In genomic region chr11:69205125-69205928, GRCh38 we compare ENCODE assay signal across 18 cellular contexts. TPM values are rescaled to one million over a fixed set of nuclear protein-coding genes. Genes with fewer than 3 reads are reported as not detected.
"Had no signal": no experiment of that assay in that cellular context is flagged by ENCODE, and none has a peak within 500 bp of the region (broad histone marks: within the 10 kb centered on the region; RNA-seq: fewer than 3 reads in every experiment).

No MANE protein-coding gene starts in this region.

- DNase-seq: activated CD4-positive, alpha-beta memory T cell treated with anti-CD3 and anti-CD28 coated beads for 36 hours; activated CD4-positive, alpha-beta T cell treated with anti-CD3 and anti-CD28 coated beads for 48 hours; activated gamma-delta T cell treated with Interleukin-2 at 50 U/mL for 16 hours; brain microvascular endothelial cell; central memory CD4-positive, alpha-beta T cell; effector memory CD4-positive, alpha-beta T cell; heart left ventricle; left cardiac atrium; stimulated activated CD4-positive, alpha-beta T cell treated with anti-CD3 and anti-CD28 coated beads, Interleukin-4, amount 100 ng/mL, for 24 hours; stimulated activated naive CD4-positive, alpha-beta T cell treated with Interleukin-2 at 50 U/mL for 16 hours; SW 1271; T-helper 17 cell; thyroid gland had no signal

- H3K27ac Mint-ChIP-seq: activated CD4-positive, alpha-beta memory T cell treated with anti-CD3 and anti-CD28 coated beads for 36 hours; activated naive CD4-positive, alpha-beta T cell treated with anti-CD3 and anti-CD28 coated beads, Interleukin-2, amount 50 U/mL, for 72 hours; progenitor cell of endocrine pancreas; T-helper 17 cell had no signal

- H3K4me3 ChIP-seq: esophagus muscularis mucosa, heart left ventricle, thyroid gland had no signal

- H3K36me3 ChIP-seq: brain microvascular endothelial cell, esophagus muscularis mucosa, heart left ventricle, thyroid gland had no signal

- H3K27me3 ChIP-seq: thyroid gland had no signal

- ATAC-seq: activated naive CD4-positive, alpha-beta T cell treated with anti-CD3 and anti-CD28 coated beads, Interleukin-2, amount 50 U/mL, for 72 hours; heart left ventricle; left cardiac atrium; T-helper 17 cell had no signal

- H3K4me1 ChIP-seq: thyroid gland had no signal

- H3K4me3 Mint-ChIP-seq: activated CD4-positive, alpha-beta memory T cell treated with anti-CD3 and anti-CD28 coated beads for 36 hours; T-helper 17 cell had no signal

- H3K36me3 Mint-ChIP-seq: activated CD4-positive, alpha-beta memory T cell treated with anti-CD3 and anti-CD28 coated beads for 36 hours had no signal

- H3K9me3 ChIP-seq: thyroid gland had no signal

- H3K27me3 Mint-ChIP-seq: activated CD4-positive, alpha-beta memory T cell treated with anti-CD3 and anti-CD28 coated beads for 36 hours had no signal

- H3K27ac ChIP-seq: brain microvascular endothelial cell, esophagus muscularis mucosa, heart left ventricle, thyroid gland had no signal

RNA-seq across cellular contexts. Expression of gene SMIM38, which starts 49.6 kb away (rescaled TPM):
- total RNA-seq: dermis microvascular lymphatic vessel endothelial cell, endothelial cell of umbilical vein had no signal
